In genomic region chr16:73251608-73252007, GRCh38 we compare ENCODE assay signal across 21 cellular contexts.
DNase-seq lines count a peak whose midpoint lies in the region; ATAC-seq, FAIRE-seq and TF ChIP-seq lines count a peak whose summit lies in the region.
"Had no signal": no experiment of that assay in that cellular context is flagged by ENCODE, and none has a peak within 500 bp of the region (broad histone marks: within the 10 kb centered on the region; RNA-seq: fewer than 3 reads in every experiment).

No MANE protein-coding gene starts in this region.

- no peaks in the 10 kb centered on the region; a peak in 1 of 5 replicates for H3K9me3 Mint-ChIP-seq in H9

- TF ChIP-seq POLR2A in IMR-90 (IDR thresholded peaks at IDR 0.05; ENCODE audit: low read depth, low read length) (no peak), H1 (IDR thresholded peaks at IDR 0.05; ENCODE audit: control extremely low read depth in 1 of 2, low read depth in 2 of 2, low read length in 2 of 2) (no peak), GM18505 (IDR thresholded peaks at IDR 0.05; ENCODE audit: borderline replicate concordance, extremely low read depth, insufficient read depth, insufficient read length) (no peak), tibial nerve (IDR thresholded peaks at IDR 0.05) (no peak)

- no peak overlapping the region for H3K4ac ChIP-seq in H9 (ENCODE audit: low read depth, low read length)
- H3K4ac ChIP-seq in IMR-90 (ENCODE audit: low read depth, low read length), result no peak overlapping the region
- no peak overlapping the region for H3K4ac ChIP-seq in H1 (replicated peaks; ENCODE audit: insufficient read length, low read depth, low read length)

- H3T11ph ChIP-seq in H9 (ENCODE audit: low read length), result no peak overlapping the region

- H3K18ac ChIP-seq in H9 (ENCODE audit: insufficient read length, low read depth, low read length) (peak overlapping the region; percentile 68), IMR-90 (ENCODE audit: low read depth, low read length) (no peak overlapping the region), H1 (ENCODE audit: extremely low read depth, low read length) (no peak overlapping the region)

- dilution Hi-C loops in IMR-90 (cut with HindIII; ENCODE audit: low sequenced_read_pairs, unreplicated experiment), result no loop called here

- H2AFZ ChIP-seq in H9 (ENCODE audit: low read length) (no peak overlapping the region), IMR-90 (replicated peaks; ENCODE audit: low read length, poor library complexity) (no peak overlapping the region), H1 (ENCODE audit: low read length) (no peak overlapping the region)
- H2AFZ ChIP-seq: GM23248 had no signal

- no peak overlapping the region for H3K4me3 ChIP-seq in IMR-90 (ENCODE audit: insufficient read depth, low read depth, low read length)
- H3K4me3 ChIP-seq in H1 (ENCODE audit: extremely low read depth in 1 of 4, insufficient read depth in 2 of 4, low read depth in 3 of 4, low read length in 4 of 4), result no peak overlapping the region
- no peak overlapping the region for H3K4me3 ChIP-seq in tibial nerve
- H3K4me3 ChIP-seq: BLaER1 treated with 17β-estradiol and CSF1 and Interleukin-3, amounts not matched to agents 10 nM and 100 nM; GM23248 had no signal

- no peaks in the 10 kb centered on the region; a peak in 1 of 7 replicates for H3K36me3 Mint-ChIP-seq in H9 (ENCODE audit: insufficient read depth in 1 of 3, low read depth in 3 of 3)
- H3K36me3 Mint-ChIP-seq: CD8-positive, alpha-beta T cell had no signal

- no peak overlapping the region for H3K56ac ChIP-seq in H9 (ENCODE audit: insufficient read length, low read depth, low read length)
- H3K56ac ChIP-seq in IMR-90 (ENCODE audit: extremely low read depth, insufficient read depth, low read length), result no peak overlapping the region
- H3K56ac ChIP-seq in H1 (replicated peaks; ENCODE audit: insufficient read length, low read depth, low read length), result peak overlapping the region; percentile 96

- H3K4me3 Mint-ChIP-seq in H9, result no peak overlapping the region
- H3K4me3 Mint-ChIP-seq: B cell; CD8-positive, alpha-beta T cell had no signal

- no peaks in the 10 kb centered on the region for H3K27me3 ChIP-seq in H9 (ENCODE audit: insufficient read depth, low read length)
- H3K27me3 ChIP-seq in IMR-90 (ENCODE audit: control insufficient read depth, insufficient read depth, low read length), result peaks cover 5% of the 10 kb centered on the region
- H3K27me3 ChIP-seq in H1 (replicated peaks in 1 of 4; ENCODE audit: control insufficient read depth in 3 of 4, extremely low read depth in 1 of 4, insufficient read depth in 3 of 4, low read length in 3 of 4), result no peaks in the 10 kb centered on the region; a peak in 1 of 7 replicates
- H3K27me3 ChIP-seq in tibial nerve, result no peaks in the 10 kb centered on the region
- H3K27me3 ChIP-seq: BLaER1 treated with 17β-estradiol and CSF1 and Interleukin-3, amounts not matched to agents 10 nM and 100 nM had no signal

- no peaks in the 10 kb centered on the region; the same call in 1 of the 2 replicates for H3K79me2 ChIP-seq in H9 (ENCODE audit: insufficient read depth, low read length)
- H3K79me2 ChIP-seq in H1 (ENCODE audit: control insufficient read depth in 1 of 2, insufficient read depth in 2 of 2, low read length in 2 of 2), result no peaks in the 10 kb centered on the region

- H2BK15ac ChIP-seq in H9 (ENCODE audit: low read depth, low read length), result no peak overlapping the region
- no peak overlapping the region for H2BK15ac ChIP-seq in IMR-90 (ENCODE audit: low read depth, low read length)
- 0 out of 2 replicates have a peak overlapping the region, but pooled peaks have one; percentile 32 for H2BK15ac ChIP-seq in H1 (ENCODE audit: low read length)

- peaks cover 3% of the 10 kb centered on the region; the same call in 1 of the 2 replicates for H3K9me1 ChIP-seq in IMR-90 (ENCODE audit: insufficient read depth, low read length)

- H3K4me1 ChIP-seq in H9 (ENCODE audit: insufficient read depth, low read length), result no peaks in the 10 kb centered on the region
- H3K4me1 ChIP-seq in IMR-90 (ENCODE audit: control insufficient read depth, insufficient read depth, low read length), result no peaks in the 10 kb centered on the region
- H3K4me1 ChIP-seq in H1 (replicated peaks in 1 of 4; ENCODE audit: control insufficient read depth in 3 of 4, insufficient read depth in 4 of 4, low read length in 3 of 4), result no peaks in the 10 kb centered on the region
- H3K4me1 ChIP-seq in tibial nerve, result no peaks in the 10 kb centered on the region
- H3K4me1 ChIP-seq: BLaER1 treated with 17β-estradiol and CSF1 and Interleukin-3, amounts not matched to agents 10 nM and 100 nM had no signal

- H3K36me3 ChIP-seq in IMR-90 (ENCODE audit: control insufficient read depth, insufficient read depth, low read length), result no peaks in the 10 kb centered on the region
- no peaks in the 10 kb centered on the region; a peak in 1 of 8 replicates for H3K36me3 ChIP-seq in H1 (ENCODE audit: control insufficient read depth in 2 of 4, insufficient read depth in 4 of 4, low read length in 3 of 4)
- H3K36me3 ChIP-seq in tibial nerve, result no peaks in the 10 kb centered on the region
- H3K36me3 ChIP-seq: BLaER1 treated with 17β-estradiol and CSF1 and Interleukin-3, amounts not matched to agents 10 nM and 100 nM had no signal

- H3K9me3 ChIP-seq in H9 (ENCODE audit: control insufficient read depth, low read depth, low read length) (no peaks in the 10 kb centered on the region), IMR-90 (ENCODE audit: control insufficient read depth, insufficient read depth, low read length) (no peaks in the 10 kb centered on the region; the same call in 1 of the 2 replicates), H1 (ENCODE audit: insufficient read depth in 2 of 2, low read depth in 1 of 2, low read length in 1 of 2) (peaks cover 0 to 7% of the 10 kb centered on the region in 2 experiments; a peak in 1 of 4 replicates), tibial nerve (no peaks in the 10 kb centered on the region)

- WGBS in H9 (ENCODE audit: extremely low coverage, insufficient read length, low lambda C conversion rate), result no CpG with 5 or more reads among the region's 7 CpGs
- WGBS in IMR-90 (ENCODE audit: extremely low coverage in 2 of 2, insufficient read length in 1 of 2), 2 experiments, result no CpG with 5 or more reads among the region's 7 CpGs
- 87% methylated on average over 7 of the region's 7 CpGs; no CpG with 5 or more reads in 1 of the 2 experiments for WGBS in H1 (ENCODE audit: extremely low coverage in 1 of 2, insufficient coverage in 1 of 2, insufficient read length in 1 of 2, insufficient replicate concordance in 2 of 2, low coverage in 1 of 2, low lambda C conversion rate in 2 of 2, missing lambda C conversion rate in 1 of 2), 2 experiments
- WGBS in tibial nerve, 2 donors, result 89 to 95% methylated on average over 7 of the region's 7 CpGs

- POLR2A ChIA-PET in IMR-90 (lab: Charles Lee; ENCODE audit: unreplicated experiment) (no interaction called here), H1 (lab: Charles Lee; ENCODE audit: partially characterized antibody) (no interaction called here)

- intact Hi-C loops in IMR-90 (cut with micrococcal nuclease), result no loop called here

- H2AK9ac ChIP-seq in IMR-90 (replicated peaks; ENCODE audit: low read depth, low read length, poor library complexity), result no peak overlapping the region

- FAIRE-seq in H1 (lab: Jason Lieb, UNC) (no peak), urothelium cell line (lab: Jason Lieb, UNC) (peak; percentile 97)
- FAIRE-seq: GM12892, GM19239, H54 had no signal

- H3K4me2 ChIP-seq in H9 (ENCODE audit: insufficient read depth, insufficient read length, low read length) (no peak overlapping the region), IMR-90 (ENCODE audit: low read depth, low read length) (no peak overlapping the region), H1 (ENCODE audit: insufficient read depth in 1 of 2, low read depth in 2 of 2, low read length in 2 of 2) (no peak overlapping the region)
- H3K4me2 ChIP-seq: BLaER1 treated with 17β-estradiol and CSF1 and Interleukin-3, amounts not matched to agents 10 nM and 100 nM had no signal

- H3K9ac ChIP-seq in H9 (ENCODE audit: extremely low read depth, insufficient read length, low read length), result no peak overlapping the region
- no peak overlapping the region for H3K9ac ChIP-seq in IMR-90 (ENCODE audit: low read depth, low read length)
- no peak overlapping the region for H3K9ac ChIP-seq in H1 (replicated peaks in 1 of 4; ENCODE audit: extremely low read depth in 1 of 4, low read depth in 3 of 4, low read length in 3 of 4)
- H3K9ac ChIP-seq: BLaER1 treated with 17β-estradiol and CSF1 and Interleukin-3, amounts not matched to agents 10 nM and 100 nM; GM23248 had no signal

- H4K20me1 ChIP-seq in H9 (ENCODE audit: control insufficient read depth, insufficient read depth, insufficient read length), result no peaks in the 10 kb centered on the region
- no peaks in the 10 kb centered on the region for H4K20me1 ChIP-seq in IMR-90 (ENCODE audit: insufficient read depth, low read length)
- H4K20me1 ChIP-seq in H1 (replicated peaks in 1 of 2; ENCODE audit: control insufficient read depth in 1 of 2, insufficient read depth in 2 of 2, low read length in 2 of 2), result peaks cover 0 to 4% of the 10 kb centered on the region in 2 experiments
- H4K20me1 ChIP-seq: BLaER1 treated with 17β-estradiol and CSF1 and Interleukin-3, amounts not matched to agents 10 nM and 100 nM had no signal

- no peak overlapping the region for H2BK20ac ChIP-seq in H9 (ENCODE audit: low read depth, low read length, poor library complexity, severe bottlenecking)
- no peak overlapping the region for H2BK20ac ChIP-seq in IMR-90 (ENCODE audit: low read depth, low read length)
- H2BK20ac ChIP-seq in H1 (ENCODE audit: low read length), result 0 out of 2 replicates have a peak overlapping the region, but pooled peaks have one; percentile 11

- TF ChIP-seq EP300 in H1 (IDR thresholded peaks at IDR 0.05; ENCODE audit: borderline replicate concordance in 1 of 2, low read depth in 2 of 2, low read length in 2 of 2), result no peak
- no peak for TF ChIP-seq EP300 in tibial nerve (IDR thresholded peaks at IDR 0.05)

- H2BK12ac ChIP-seq in H9 (ENCODE audit: insufficient read length, low read depth, low read length) (no peak overlapping the region), H1 (ENCODE audit: low read depth, low read length) (peak overlapping the region; percentile 91; the same call in 1 of the 2 replicates)

- no peak overlapping the region for H3K27ac Mint-ChIP-seq in H9
- H3K27ac Mint-ChIP-seq: B cell; CD8-positive, alpha-beta T cell had no signal

- H4K91ac ChIP-seq in H9 (ENCODE audit: insufficient read length, low read depth, low read length), result no peak overlapping the region
- H4K91ac ChIP-seq in IMR-90 (ENCODE audit: insufficient read depth, low read depth, low read length), result no peak overlapping the region
- H4K91ac ChIP-seq in H1 (replicated peaks; ENCODE audit: insufficient read length, low read length), result no peak overlapping the region

- in situ Hi-C loops in IMR-90 (cut with MboI; ENCODE audit: low sequenced_read_pairs), result no loop called here

- H2BK120ac ChIP-seq in H9 (ENCODE audit: low read depth, low read length, poor library complexity, severe bottlenecking) (no peak overlapping the region), IMR-90 (ENCODE audit: low read depth, low read length) (no peak overlapping the region), H1 (replicated peaks; ENCODE audit: low read depth, low read length) (no peak overlapping the region)

- no peaks in the 10 kb centered on the region for H3K23me2 ChIP-seq in H9 (ENCODE audit: insufficient read length, low read depth, low read length, poor library complexity, severe bottlenecking)
- H3K23me2 ChIP-seq in H1 (ENCODE audit: low read depth, low read length), result peaks cover 7% of the 10 kb centered on the region; the same call in 1 of the 2 replicates

- TF ChIP-seq CTCF in H9 (conservative IDR thresholded peaks at IDR 0.05) (no peak), IMR-90 (conservative IDR thresholded peaks at IDR 0.05; ENCODE audit: low read depth, low read length) (no peak), H1 (IDR thresholded peaks at IDR 0.05; ENCODE audit: control extremely low read depth in 1 of 3, insufficient read depth in 1 of 3, low read depth in 1 of 3, low read length in 3 of 3) (no peak), tibial nerve (IDR thresholded peaks at IDR 0.05) (no peak)

- H3K14ac ChIP-seq in H9 (ENCODE audit: insufficient read depth, low read length) (0 out of 2 replicates have a peak overlapping the region, but pooled peaks have one; percentile 48), IMR-90 (replicated peaks; ENCODE audit: low read depth, low read length) (no peak overlapping the region), H1 (ENCODE audit: insufficient read length) (no peak overlapping the region)

- H4K5ac ChIP-seq in H9 (ENCODE audit: insufficient read length, low read depth, low read length), result peak overlapping the region; percentile 48
- H4K5ac ChIP-seq in IMR-90 (ENCODE audit: low read depth, low read length), result no peak overlapping the region
- H4K5ac ChIP-seq in H1 (ENCODE audit: insufficient read length, low read depth, low read length), result no peak overlapping the region

- DNase-seq in H9 (no peak), IMR-90 (no peak), H1 (ENCODE audit: low read depth in 1 of 2, low spot score in 2 of 2) (no peak), urothelium cell line (ENCODE audit: low spot score) (no peak), tibial nerve (ENCODE audit: low spot score in 2 of 2) (no peak)
- DNase-seq: CD8-positive, alpha-beta T cell; DMS 273 treated with DMSO at 0.1 percent for 48 hours; DMS53; DND-41; EL; GM23248; Karpas-422; KBM-7 had no signal

- H4K8ac ChIP-seq in H9 (replicated peaks; ENCODE audit: insufficient read length, low read depth, low read length), result peak overlapping the region; percentile 89
- H4K8ac ChIP-seq in IMR-90 (ENCODE audit: low read depth in 2 of 2, low read length in 2 of 2), result no peak overlapping the region
- no peak overlapping the region for H4K8ac ChIP-seq in H1 (ENCODE audit: extremely low read depth, insufficient read depth, low read length)

- no peaks in the 10 kb centered on the region for H3K79me1 ChIP-seq in H9 (ENCODE audit: insufficient read depth, low read depth, low read length, poor library complexity, severe bottlenecking)
- no peaks in the 10 kb centered on the region for H3K79me1 ChIP-seq in IMR-90 (ENCODE audit: low read depth in 1 of 2, low read length in 2 of 2)
- no peaks in the 10 kb centered on the region for H3K79me1 ChIP-seq in H1 (ENCODE audit: low read depth, low read length)

- H3K27ac ChIP-seq in H9 (ENCODE audit: insufficient read length, low read depth, low read length) (no peak overlapping the region), IMR-90 (ENCODE audit: insufficient read depth, low read length) (no peak overlapping the region), H1 (ENCODE audit: low read depth, low read length) (no peak overlapping the region), tibial nerve (no peak overlapping the region)
- H3K27ac ChIP-seq: BLaER1 treated with 17β-estradiol and CSF1 and Interleukin-3, amounts not matched to agents 10 nM and 100 nM; GM23248 had no signal

- peak overlapping the region; percentile 37 for H2BK5ac ChIP-seq in H9 (ENCODE audit: insufficient read length, low read length)
- peak overlapping the region; percentile 83 for H2BK5ac ChIP-seq in IMR-90 (ENCODE audit: low read depth, low read length, poor library complexity, severe bottlenecking)
- H2BK5ac ChIP-seq in H1 (ENCODE audit: low read depth, low read length), result peak overlapping the region; percentile 55; the same call in 1 of the 2 replicates

- no peaks in the 10 kb centered on the region for H3K27me3 Mint-ChIP-seq in H9 (ENCODE audit: low read depth)
- H3K27me3 Mint-ChIP-seq: B cell had no signal

- H3K23ac ChIP-seq in H9 (ENCODE audit: insufficient read length, low read depth, low read length), result peak overlapping the region; percentile 99
- no peak overlapping the region for H3K23ac ChIP-seq in IMR-90 (ENCODE audit: low read depth, low read length)
- no peak overlapping the region for H3K23ac ChIP-seq in H1 (ENCODE audit: insufficient read length)

- TF ChIP-seq RAD21 in IMR-90 (IDR thresholded peaks at IDR 0.05; ENCODE audit: low read length) (no peak), H1 (IDR thresholded peaks at IDR 0.05 in 1 of 2, conservative IDR thresholded peaks at IDR 0.05 in 1 of 2; ENCODE audit: low read depth in 2 of 2, low read length in 2 of 2) (no peak)

- ATAC-seq in IMR-90 (ENCODE audit: low read depth), result no peak
- no peak for ATAC-seq in GM21786 (IDR thresholded peaks at IDR 0.05; ENCODE audit: unreplicated experiment)
- no peak for ATAC-seq in GM18505 (IDR thresholded peaks at IDR 0.05; ENCODE audit: unreplicated experiment)
- ATAC-seq: CD8-positive, alpha-beta T cell; HCT116 had no signal

- no TSS peak for BruUV-seq in IMR-90 (replicated peaks; lab: Mats Ljungman, UMichigan)

- no peak overlapping the region for H2AK5ac ChIP-seq in H9 (ENCODE audit: insufficient read length, low read length)
- H2AK5ac ChIP-seq in IMR-90 (ENCODE audit: low read depth, low read length), result no peak overlapping the region
- peak overlapping the region; percentile 98; the same call in 1 of the 2 replicates for H2AK5ac ChIP-seq in H1 (ENCODE audit: low read depth, low read length)

- peaks cover 0 to 2% of the 10 kb centered on the region in 2 experiments; a peak in 1 of 4 replicates for H3K4me1 Mint-ChIP-seq in H9
- H3K4me1 Mint-ChIP-seq: B cell had no signal

- CTCF ChIA-PET in IMR-90 (lab: Yijun Ruan, JAX) (interaction anchor here (1.0 kb wide), 1 partner anchor 10 kb away, joined by 4 read pairs; no protein-coding TSS in a partner anchor), H1 (lab: Charles Lee; ENCODE audit: partially characterized antibody) (interaction anchor here (1.6 kb wide), 1 partner anchor 55 kb away, joined by 5 read pairs; no protein-coding TSS in a partner anchor)
